ENCODE assay signal across 12 cellular contexts in the genomic region with DNA sequence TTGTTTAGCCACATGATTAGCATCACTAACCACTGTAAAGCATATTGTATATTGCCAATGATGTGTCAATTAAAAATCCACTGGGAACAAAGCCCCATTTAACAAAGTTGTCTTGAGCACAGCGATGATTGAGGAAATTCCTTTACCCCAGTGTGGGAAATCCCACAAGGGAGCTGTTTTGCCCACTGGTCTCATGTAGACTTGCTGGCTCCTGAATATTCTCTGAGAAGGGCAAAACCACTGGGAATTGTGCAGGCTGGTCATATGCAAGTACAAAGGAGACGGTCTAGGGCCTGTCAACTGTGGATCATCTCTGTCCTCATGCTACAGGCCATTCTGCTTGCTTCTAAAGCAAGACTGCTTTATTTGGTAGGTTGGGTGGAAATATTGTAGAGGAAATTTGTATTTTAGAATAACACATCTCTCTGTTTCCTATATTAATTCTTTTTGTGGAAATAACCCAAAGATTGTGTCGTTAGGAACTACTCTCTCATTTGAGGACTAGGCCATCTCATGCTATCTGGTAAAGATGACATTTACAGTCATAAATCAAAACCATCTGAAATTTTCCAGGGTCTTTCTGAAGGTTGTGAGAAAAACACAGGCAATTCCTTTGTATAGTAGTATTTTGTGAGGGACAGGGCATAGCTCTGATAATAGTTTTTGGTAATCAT.
DNase-seq lines count a peak whose midpoint lies in the region; ATAC-seq and TF ChIP-seq lines count a peak whose summit lies in the region.
"Had no signal": no experiment of that assay in that cellular context is flagged by ENCODE, and none has a peak within 500 bp of the region (broad histone marks: within the 10 kb centered on the region; RNA-seq: fewer than 3 reads in every experiment).

No MANE protein-coding gene starts in this region.

- no peaks in the 10 kb centered on the region for H3K27me3 ChIP-seq in OCI-LY1 (ENCODE audit: insufficient read depth, low read length)
- H3K27me3 ChIP-seq: pancreas had no signal

- no peak overlapping the region for H2AFZ ChIP-seq in OCI-LY1 (ENCODE audit: low read length)

- H3K9ac ChIP-seq in OCI-LY1 (ENCODE audit: low read length) = no peak overlapping the region

- no peaks in the 10 kb centered on the region for H3F3A ChIP-seq in OCI-LY1 (ENCODE audit: insufficient read depth, low read length)

- H3K4me3 ChIP-seq in OCI-LY1 (ENCODE audit: low read depth, low read length, poor library complexity, severe bottlenecking) = no peak overlapping the region
- H3K4me3 ChIP-seq: HAP-1, pancreas had no signal

- intact Hi-C loops in dendritic cell treated with granulocyte-macrophage colony-stimulating factor and Interleukin-4, amounts not matched to agents 40 ng/mL and 50 ng/mL, for 4 days (cut with micrococcal nuclease) = no loop called here

- H3K4me2 ChIP-seq in OCI-LY1 (ENCODE audit: low read length) = peak overlapping the region; percentile 8; the same call in 1 of the 2 replicates

- H3K79me2 ChIP-seq in OCI-LY1 (ENCODE audit: insufficient read depth, low read length) = peaks cover 96% of the 10 kb centered on the region

- H3K9me2 ChIP-seq in OCI-LY1 (ENCODE audit: low read depth, low read length) = no peaks in the 10 kb centered on the region

- peaks cover 64% of the 10 kb centered on the region for H3K4me1 Mint-ChIP-seq in activated T-cell treated with anti-CD3 and anti-CD28 coated beads, Interleukin-2, amount 50 U/mL, for 4 hours (ENCODE audit: low read depth)
- peaks cover 29% of the 10 kb centered on the region for H3K4me1 Mint-ChIP-seq in dendritic cell treated with granulocyte-macrophage colony-stimulating factor and Interleukin-4, amounts not matched to agents 40 ng/mL and 50 ng/mL, for 4 days (ENCODE audit: low read depth)
- peaks cover 10 to 37% of the 10 kb centered on the region in 2 donors for H3K4me1 Mint-ChIP-seq in stimulated activated naive B cell treated with anti-CD40 and anti-IgM and Interleukin-4, amounts not matched to agents 10 μg/mL and 1 μg/mL and 100 μg/mL, for 72 hours

- no peaks in the 10 kb centered on the region for H4K20me1 ChIP-seq in OCI-LY1 (ENCODE audit: insufficient read depth, low read length)

- peak overlapping the region; percentile 70 for H3K27ac Mint-ChIP-seq in dendritic cell treated with granulocyte-macrophage colony-stimulating factor and Interleukin-4, amounts not matched to agents 40 ng/mL and 50 ng/mL, for 4 days
- peak overlapping the region; percentile 31 for H3K27ac Mint-ChIP-seq in stimulated activated naive B cell treated with anti-CD40 and anti-IgM and Interleukin-4, amounts not matched to agents 10 μg/mL and 1 μg/mL and 100 μg/mL, for 72 hours

- TF ChIP-seq CTCF in OCI-LY1 (IDR thresholded peaks at IDR 0.05; ENCODE audit: low read length) = no peak

- no peaks in the 10 kb centered on the region for H3K27me3 Mint-ChIP-seq in activated T-cell treated with anti-CD3 and anti-CD28 coated beads, Interleukin-2, amount 50 U/mL, for 4 hours (ENCODE audit: low read depth)
- no peaks in the 10 kb centered on the region for H3K27me3 Mint-ChIP-seq in dendritic cell treated with granulocyte-macrophage colony-stimulating factor and Interleukin-4, amounts not matched to agents 40 ng/mL and 50 ng/mL, for 4 days
- H3K27me3 Mint-ChIP-seq in stimulated activated naive B cell treated with anti-CD40 and anti-IgM and Interleukin-4, amounts not matched to agents 10 μg/mL and 1 μg/mL and 100 μg/mL, for 72 hours = no peaks in the 10 kb centered on the region

- H3K4me3 Mint-ChIP-seq in activated T-cell treated with anti-CD3 and anti-CD28 coated beads, Interleukin-2, amount 50 U/mL, for 4 hours = peak overlapping the region; percentile 9
- no peak overlapping the region for H3K4me3 Mint-ChIP-seq in dendritic cell treated with granulocyte-macrophage colony-stimulating factor and Interleukin-4, amounts not matched to agents 40 ng/mL and 50 ng/mL, for 4 days
- no peak overlapping the region for H3K4me3 Mint-ChIP-seq in stimulated activated naive B cell treated with anti-CD40 and anti-IgM and Interleukin-4, amounts not matched to agents 10 μg/mL and 1 μg/mL and 100 μg/mL, for 72 hours

- ATAC-seq in activated T-cell treated with anti-CD3 and anti-CD28 coated beads, Interleukin-2, amount 50 U/mL, for 4 hours = peak; percentile 53 to 57
- ATAC-seq in stimulated activated naive B cell treated with anti-CD40 and anti-IgM and Interleukin-4, amounts not matched to agents 10 μg/mL and 1 μg/mL and 100 μg/mL, for 72 hours (replicated peaks) = peak; percentile 64 to 72
- ATAC-seq in GM18517 (IDR thresholded peaks at IDR 0.05; ENCODE audit: unreplicated experiment) = no peak

- H3K4me1 ChIP-seq in OCI-LY1 (ENCODE audit: insufficient read depth, low read length, severe bottlenecking) = peaks cover 14% of the 10 kb centered on the region
- H3K4me1 ChIP-seq: HAP-1 had no signal

- peaks cover 4% of the 10 kb centered on the region for H3K36me3 Mint-ChIP-seq in activated T-cell treated with anti-CD3 and anti-CD28 coated beads, Interleukin-2, amount 50 U/mL, for 4 hours (ENCODE audit: insufficient read depth)
- no peaks in the 10 kb centered on the region for H3K36me3 Mint-ChIP-seq in dendritic cell treated with granulocyte-macrophage colony-stimulating factor and Interleukin-4, amounts not matched to agents 40 ng/mL and 50 ng/mL, for 4 days (ENCODE audit: low read depth)
- peaks cover 1 to 4% of the 10 kb centered on the region in 2 donors for H3K36me3 Mint-ChIP-seq in stimulated activated naive B cell treated with anti-CD40 and anti-IgM and Interleukin-4, amounts not matched to agents 10 μg/mL and 1 μg/mL and 100 μg/mL, for 72 hours

- no peak for DNase-seq in activated T-cell treated with anti-CD3 and anti-CD28 coated beads, Interleukin-2, amount 50 U/mL, for 4 hours
- no peak for DNase-seq in activated T-cell treated with anti-CD3 and anti-CD28 coated beads, Interleukin-2, amount 50 U/mL, for 48 hours
- no peak for DNase-seq in stimulated activated naive B cell treated with anti-CD40 and anti-IgM and Interleukin-4, amounts not matched to agents 10 μg/mL and 1 μg/mL and 100 μg/mL, for 72 hours
- DNase-seq in NCI-H2227 (lab: John Stamatoyannopoulos, UW; ENCODE audit: unreplicated experiment) (no peak), ureter (ENCODE audit: low spot score) (no peak)
- DNase-seq: NK-92 treated with Interleukin-12 subunit alpha and Interleukin-12 subunit beta, amount 100 ng/mL, for 24 hours; Right ventricle myocardium superior had no signal

- H3K36me3 ChIP-seq in OCI-LY1 (ENCODE audit: insufficient read depth, low read length) = 0 out of 2 replicates have a peak, but pooled peaks cover 6% of the 10 kb centered on the region
- H3K36me3 ChIP-seq: HAP-1, pancreas had no signal

- peaks cover 3% of the 10 kb centered on the region; the same call in 1 of the 2 replicates for H3K9me3 ChIP-seq in OCI-LY1 (ENCODE audit: low read length)
- H3K9me3 ChIP-seq: HAP-1, pancreas had no signal

- H3K9me3 Mint-ChIP-seq in activated T-cell treated with anti-CD3 and anti-CD28 coated beads, Interleukin-2, amount 50 U/mL, for 4 hours = no peaks in the 10 kb centered on the region
- no peaks in the 10 kb centered on the region for H3K9me3 Mint-ChIP-seq in dendritic cell treated with granulocyte-macrophage colony-stimulating factor and Interleukin-4, amounts not matched to agents 40 ng/mL and 50 ng/mL, for 4 days
- H3K9me3 Mint-ChIP-seq in stimulated activated naive B cell treated with anti-CD40 and anti-IgM and Interleukin-4, amounts not matched to agents 10 μg/mL and 1 μg/mL and 100 μg/mL, for 72 hours = no peaks in the 10 kb centered on the region

- H3K27ac ChIP-seq in OCI-LY1 (ENCODE audit: low read depth, low read length, poor library complexity, severe bottlenecking) = peak overlapping the region; percentile 9
